In genomic region chr3:133669949-133670524, GRCh38 we compare ENCODE assay signal across 34 cellular contexts.
"Had no signal": no experiment of that assay in that cellular context is flagged by ENCODE, and none has a peak within 500 bp of the region (broad histone marks: within the 10 kb centered on the region; RNA-seq: fewer than 3 reads in every experiment).

No MANE protein-coding gene starts in this region.

- FAIRE-seq: RCC 7860 had no signal

- H3K36me3 ChIP-seq: brain microvascular endothelial cell, MG63 had no signal

- H3K4me1 Mint-ChIP-seq: activated naive CD8-positive, alpha-beta T cell treated with anti-CD3 and anti-CD28 coated beads, Interleukin-2, amount 50 U/mL, for 24 hours had no signal

- H3K27ac Mint-ChIP-seq: activated B cell treated with CpG ODN at 0.5 μM for 24 hours; activated CD8-positive, alpha-beta T cell treated with anti-CD3 and anti-CD28 coated beads, Interleukin-2, amount 10 ng/mL, durations not matched to agents 7 days and 5 days; activated naive CD4-positive, alpha-beta T cell treated with anti-CD3 and anti-CD28 coated beads, Interleukin-2, amount 10 ng/mL, durations not matched to agents 7 days and 5 days; activated naive CD8-positive, alpha-beta T cell; activated naive CD8-positive, alpha-beta T cell treated with anti-CD3 and anti-CD28 coated beads, Interleukin-2, amount 50 U/mL, for 24 hours had no signal

- H3K9me3 ChIP-seq: MG63 had no signal

- ATAC-seq: activated CD8-positive, alpha-beta T cell treated with anti-CD3 and anti-CD28 coated beads, Interleukin-2, amount 10 ng/mL, durations not matched to agents 7 days and 5 days; activated naive CD8-positive, alpha-beta T cell treated with anti-CD3 and anti-CD28 coated beads, Interleukin-2, amount 50 U/mL, for 24 hours; activated T-cell treated with anti-CD3 and anti-CD28 coated beads, Interleukin-2, amount 50 U/mL, for 4 hours; Right ventricle myocardium inferior had no signal

- DNase-seq: activated B cell treated with CpG ODN at 0.5 μM for 24 hours; activated CD4-positive, alpha-beta T cell treated with anti-CD3 and anti-CD28 coated beads for 48 hours; activated CD4-positive, CD25-positive, alpha-beta regulatory T cell treated with anti-CD3 and anti-CD28 coated beads, Interleukin-2, amount 50 U/mL, for 72 hours; activated CD8-positive, alpha-beta T cell treated with anti-CD3 and anti-CD28 coated beads, Interleukin-2, amount 10 ng/mL, durations not matched to agents 7 days and 5 days; activated effector memory CD4-positive, alpha-beta T cell treated with Interleukin-2 at 50 U/mL for 16 hours; activated naive CD4-positive, alpha-beta T cell treated with anti-CD3 and anti-CD28 coated beads, Interleukin-2, amount 10 ng/mL, durations not matched to agents 7 days and 5 days; activated naive CD8-positive, alpha-beta T cell treated with anti-CD3 and anti-CD28 coated beads, Interleukin-2, amount 50 U/mL, for 24 hours; activated T-cell treated with anti-CD3 and anti-CD28 coated beads for 4 hours; activated T-cell treated with anti-CD3 and anti-CD28 coated beads, Interleukin-2, amount 50 U/mL, for 4 hours; anterior cingulate cortex; brain microvascular endothelial cell; central memory CD4-positive, alpha-beta T cell; Kasumi-1; KG1; MG63; NCI-H1048; NCI-H1105 treated with DMSO at 0.1 percent for 48 hours; NCI-H1436 treated with DMSO at 0.1 percent for 48 hours; NCI-H187; NCI-H2029 treated with DMSO at 0.1 percent for 48 hours; NCI-H2107; NCI-H2171; NCI-H510A; NCI-H526; NCI-H748 treated with DMSO at 0.1 percent for 48 hours; NK-92 treated with Interleukin-12 subunit alpha and Interleukin-12 subunit beta, amount 100 ng/mL, for 24 hours; PC-9; SIG-M5; SW 1271; T1000 had no signal

- H3K27ac ChIP-seq: brain microvascular endothelial cell, PC-9, RWPE1 had no signal

- H3K4me3 ChIP-seq: MG63, PC-9 had no signal

- H3K4me3 Mint-ChIP-seq: activated B cell treated with CpG ODN at 0.5 μM for 24 hours; activated CD8-positive, alpha-beta T cell treated with anti-CD3 and anti-CD28 coated beads, Interleukin-2, amount 10 ng/mL, durations not matched to agents 7 days and 5 days; activated naive CD4-positive, alpha-beta T cell treated with anti-CD3 and anti-CD28 coated beads, Interleukin-2, amount 10 ng/mL, durations not matched to agents 7 days and 5 days; activated naive CD8-positive, alpha-beta T cell; activated naive CD8-positive, alpha-beta T cell treated with anti-CD3 and anti-CD28 coated beads, Interleukin-2, amount 50 U/mL, for 24 hours; activated T-cell treated with anti-CD3 and anti-CD28 coated beads, Interleukin-2, amount 50 U/mL, for 4 hours had no signal

- H3K36me3 Mint-ChIP-seq: activated naive CD4-positive, alpha-beta T cell treated with anti-CD3 and anti-CD28 coated beads, Interleukin-2, amount 10 ng/mL, durations not matched to agents 7 days and 5 days; activated naive CD8-positive, alpha-beta T cell had no signal

- H3K9me3 Mint-ChIP-seq: activated B cell treated with CpG ODN at 0.5 μM for 24 hours; activated naive CD4-positive, alpha-beta T cell treated with anti-CD3 and anti-CD28 coated beads, Interleukin-2, amount 10 ng/mL, durations not matched to agents 7 days and 5 days; activated naive CD8-positive, alpha-beta T cell treated with anti-CD3 and anti-CD28 coated beads, Interleukin-2, amount 50 U/mL, for 24 hours; activated T-cell treated with anti-CD3 and anti-CD28 coated beads, Interleukin-2, amount 50 U/mL, for 4 hours had no signal
